In genomic region chr11:117843666-117844484, GRCh38 we compare ENCODE assay signal across 8 cellular contexts. TPM values are rescaled to one million over a fixed set of nuclear protein-coding genes. Genes with fewer than 3 reads are reported as not detected.
DNase-seq lines count a peak whose midpoint lies in the region; ATAC-seq and TF ChIP-seq lines count a peak whose summit lies in the region.

No MANE protein-coding gene starts in this region.

- no peaks in the 10 kb centered on the region for H3K27me3 ChIP-seq in kidney epithelial cell (ENCODE audit: control insufficient read depth, insufficient read depth, low read length)

- ATAC-seq in GM21381 (IDR thresholded peaks at IDR 0.05; ENCODE audit: unreplicated experiment) = no peak

- TF ChIP-seq CTCF in cardiac fibroblast (IDR thresholded peaks at IDR 0.05; ENCODE audit: low read depth, low read length) (peak; percentile 97), kidney epithelial cell (IDR thresholded peaks at IDR 0.05; ENCODE audit: insufficient read depth, low read length, poor library complexity, severe bottlenecking) (peak; percentile 95)

- H3K4me3 ChIP-seq in cardiac fibroblast (replicated peaks in 1 of 2; ENCODE audit: low read depth in 2 of 2, low read length in 2 of 2) (no peak overlapping the region), kidney epithelial cell (ENCODE audit: low read depth, low read length) (no peak overlapping the region)

- DNase-seq in NCI-H2171 treated with DMSO at 0.1 percent for 48 hours (lab: John Stamatoyannopoulos, UW) (peak; percentile 30), NCI-H2171 (lab: John Stamatoyannopoulos, UW) (no peak), NCI-H2029 treated with DMSO at 0.1 percent for 48 hours (lab: John Stamatoyannopoulos, UW) (peak; percentile 10), cardiac fibroblast (ENCODE audit: low read depth in 2 of 2) (peak; percentile 77 to 78), kidney epithelial cell (ENCODE audit: low read depth) (no peak)
- peak; percentile 91 for DNase-seq in activated CD4-positive, CD25-positive, alpha-beta regulatory T cell treated with anti-CD3 and anti-CD28 coated beads, Interleukin-2, amount 50 U/mL, for 72 hours
- peak; percentile 89 to 91 for DNase-seq in stimulated activated CD4-positive, alpha-beta T cell treated with anti-CD3 and anti-CD28 coated beads, Interleukin-2, amount 100 ng/mL, for 24 hours

- no peaks in the 10 kb centered on the region for H3K36me3 ChIP-seq in kidney epithelial cell (ENCODE audit: control insufficient read depth, insufficient read depth, low read length)

RNA-seq across cellular contexts. Expression of gene FXYD2, which starts 19.3 kb away (rescaled TPM):
- total RNA-seq in kidney epithelial cell = 5.0 and 7.5 TPM in 2 replicates

RNA-seq across cellular contexts. Expression of gene FXYD6, which starts 32.6 kb away (rescaled TPM):
- total RNA-seq in kidney epithelial cell = 45.8 and 83.4 TPM in 2 replicates

RNA-seq across cellular contexts. Expression of gene DSCAML1, which starts 46.9 kb away (rescaled TPM):
- total RNA-seq in kidney epithelial cell = 0.21 and 3.1 TPM in 2 replicates

Comparison
In these comparisons a context has a peak if more than half of its experiments do, and no peak if none do; other contexts are left out.
1. DNase-seq: peak in NCI-H2171 treated with DMSO at 0.1 percent for 48 hours (single experiment), NCI-H2029 treated with DMSO at 0.1 percent for 48 hours (single experiment), activated CD4-positive, CD25-positive, alpha-beta regulatory T cell treated with anti-CD3 and anti-CD28 coated beads, Interleukin-2, amount 50 U/mL, for 72 hours (single experiment), cardiac fibroblast (2 of 2) and stimulated activated CD4-positive, alpha-beta T cell treated with anti-CD3 and anti-CD28 coated beads, Interleukin-2, amount 100 ng/mL, for 24 hours (2 of 2); none in NCI-H2171 (single experiment) and kidney epithelial cell (single experiment).